13 cellular contexts compared by ENCODE assay signal in genomic region chr17:2343421-2343820, GRCh38. TPM values are rescaled to one million over a fixed set of nuclear protein-coding genes. Genes with fewer than 3 reads are reported as not detected.
DNase-seq lines count a peak whose midpoint lies in the region; ATAC-seq and TF ChIP-seq lines count a peak whose summit lies in the region.
"Had no signal": no experiment of that assay in that cellular context is flagged by ENCODE, and none has a peak within 500 bp of the region (broad histone marks: within the 10 kb centered on the region; RNA-seq: fewer than 3 reads in every experiment).

No MANE protein-coding gene starts in this region.

- TF ChIP-seq POLR2A in upper lobe of left lung (IDR thresholded peaks at IDR 0.05), result no peak

- no peak overlapping the region for H3K4me3 Mint-ChIP-seq in activated CD8-positive, alpha-beta T cell treated with anti-CD3 and anti-CD28 coated beads, Interleukin-2, amount 10 ng/mL, durations not matched to agents 7 days and 5 days
- no peak overlapping the region for H3K4me3 Mint-ChIP-seq in stimulated activated effector memory CD8-positive, alpha-beta T cell treated with anti-CD3 and anti-CD28 coated beads, Interleukin-12 subunit alpha, Interleukin-12 subunit beta, amount 100 ng/mL, for 72 hours

- no peak overlapping the region for H3K27ac ChIP-seq in upper lobe of left lung

- H3K36me3 ChIP-seq in upper lobe of left lung, result peaks cover 0 to 32% (median 4%) of the 10 kb centered on the region in 4 donors

- WGBS in upper lobe of left lung, 2 donors, result 62 to 73% methylated on average over 5 of the region's 5 CpGs

- POLR2A ChIA-PET in activated CD8-positive, alpha-beta T cell treated with anti-CD3 and anti-CD28 coated beads, Interleukin-2, amount 10 ng/mL, durations not matched to agents 7 days and 5 days (lab: Charles Lee), result no interaction called here

- no peak for TF ChIP-seq EP300 in upper lobe of left lung (IDR thresholded peaks at IDR 0.05)

- peaks cover 17% of the 10 kb centered on the region for H3K36me3 Mint-ChIP-seq in activated CD8-positive, alpha-beta T cell treated with anti-CD3 and anti-CD28 coated beads, Interleukin-2, amount 10 ng/mL, durations not matched to agents 7 days and 5 days (ENCODE audit: low read depth)
- H3K36me3 Mint-ChIP-seq in stimulated activated effector memory CD8-positive, alpha-beta T cell treated with anti-CD3 and anti-CD28 coated beads, Interleukin-12 subunit alpha, Interleukin-12 subunit beta, amount 100 ng/mL, for 72 hours, result peaks cover 15% of the 10 kb centered on the region

- peak; percentile 16 for DNase-seq in activated gamma-delta T cell treated with anti-CD3 and anti-CD28 coated beads, Interleukin-2, amount 50 U/mL, for 16 hours (ENCODE audit: low read depth)
- no peak for DNase-seq in activated gamma-delta T cell (lab: John Stamatoyannopoulos, UW)
- DNase-seq in activated CD8-positive, alpha-beta T cell treated with anti-CD3 and anti-CD28 coated beads, Interleukin-2, amount 10 ng/mL, durations not matched to agents 7 days and 5 days, result peak; percentile 52
- DNase-seq in epithelial cell of esophagus (ENCODE audit: low read depth), result peak; percentile 41
- no peak for DNase-seq in stimulated activated effector memory CD8-positive, alpha-beta T cell treated with anti-CD3 and anti-CD28 coated beads, Interleukin-12 subunit alpha, Interleukin-12 subunit beta, amount 100 ng/mL, for 72 hours (ENCODE audit: low spot score in 2 of 2)
- no peak for DNase-seq in NCI-H1048 (lab: John Stamatoyannopoulos, UW)
- no peak for DNase-seq in upper lobe of left lung
- DNase-seq: activated gamma-delta T cell treated with Interleukin-2 at 50 U/mL for 16 hours; central memory CD4-positive, alpha-beta T cell; NCI-H1105; NCI-H69 had no signal

- H3K27me3 Mint-ChIP-seq in activated CD8-positive, alpha-beta T cell treated with anti-CD3 and anti-CD28 coated beads, Interleukin-2, amount 10 ng/mL, durations not matched to agents 7 days and 5 days (ENCODE audit: low read depth), result no peaks in the 10 kb centered on the region

- no peaks in the 10 kb centered on the region for H3K27me3 ChIP-seq in upper lobe of left lung

- H3K4me1 Mint-ChIP-seq in activated CD8-positive, alpha-beta T cell treated with anti-CD3 and anti-CD28 coated beads, Interleukin-2, amount 10 ng/mL, durations not matched to agents 7 days and 5 days (ENCODE audit: low read depth), result peaks cover 26% of the 10 kb centered on the region
- H3K4me1 Mint-ChIP-seq in stimulated activated effector memory CD8-positive, alpha-beta T cell treated with anti-CD3 and anti-CD28 coated beads, Interleukin-12 subunit alpha, Interleukin-12 subunit beta, amount 100 ng/mL, for 72 hours, result peaks cover 3% of the 10 kb centered on the region

- no peaks in the 10 kb centered on the region for H3K9me3 Mint-ChIP-seq in activated CD8-positive, alpha-beta T cell treated with anti-CD3 and anti-CD28 coated beads, Interleukin-2, amount 10 ng/mL, durations not matched to agents 7 days and 5 days (ENCODE audit: insufficient read depth)
- no peaks in the 10 kb centered on the region for H3K9me3 Mint-ChIP-seq in stimulated activated effector memory CD8-positive, alpha-beta T cell treated with anti-CD3 and anti-CD28 coated beads, Interleukin-12 subunit alpha, Interleukin-12 subunit beta, amount 100 ng/mL, for 72 hours

- ATAC-seq in activated CD8-positive, alpha-beta T cell treated with anti-CD3 and anti-CD28 coated beads, Interleukin-2, amount 10 ng/mL, durations not matched to agents 7 days and 5 days, result peak; percentile 70
- peak; percentile 80 for ATAC-seq in stimulated activated effector memory CD8-positive, alpha-beta T cell treated with anti-CD3 and anti-CD28 coated beads, Interleukin-12 subunit alpha, Interleukin-12 subunit beta, amount 100 ng/mL, for 72 hours
- ATAC-seq in HG03097 (IDR thresholded peaks at IDR 0.05; ENCODE audit: low FRiP score, unreplicated experiment), result no peak
- ATAC-seq in upper lobe of left lung (ENCODE audit: low FRiP score in 2 of 2), result no peak
- ATAC-seq: left lobe of liver had no signal

- CTCF ChIA-PET in activated CD8-positive, alpha-beta T cell treated with anti-CD3 and anti-CD28 coated beads, Interleukin-2, amount 10 ng/mL, durations not matched to agents 7 days and 5 days (lab: Charles Lee), result no interaction called here

- H3K27ac Mint-ChIP-seq in activated CD8-positive, alpha-beta T cell treated with anti-CD3 and anti-CD28 coated beads, Interleukin-2, amount 10 ng/mL, durations not matched to agents 7 days and 5 days, result no peak overlapping the region
- peak overlapping the region; percentile 50 for H3K27ac Mint-ChIP-seq in stimulated activated effector memory CD8-positive, alpha-beta T cell treated with anti-CD3 and anti-CD28 coated beads, Interleukin-12 subunit alpha, Interleukin-12 subunit beta, amount 100 ng/mL, for 72 hours

- no peaks in the 10 kb centered on the region for H3K9me3 ChIP-seq in upper lobe of left lung

- TF ChIP-seq CTCF in epithelial cell of esophagus (IDR thresholded peaks at IDR 0.05; ENCODE audit: insufficient read depth, low read depth, low read length, missing control alignments) (no peak), upper lobe of left lung (IDR thresholded peaks at IDR 0.05) (no peak)

- H3K4me3 ChIP-seq in epithelial cell of esophagus (ENCODE audit: low read length) (no peak overlapping the region), upper lobe of left lung (no peak overlapping the region)

- H3K4me1 ChIP-seq in upper lobe of left lung, result peaks cover 0 to 25% (median 3%) of the 10 kb centered on the region in 4 donors

RNA-seq across cellular contexts. Expression of gene SGSM2, which starts 6.1 kb away (rescaled TPM):
- 10 to 100 TPM; 65.9 to 67.8 TPM for total RNA-seq in activated CD8-positive, alpha-beta T cell treated with anti-CD3 and anti-CD28 coated beads, Interleukin-2, amount 10 ng/mL, durations not matched to agents 7 days and 5 days
- total RNA-seq in upper lobe of left lung, result 100 to 1,000 TPM in 2 of 6 donors, 10 to 100 TPM in 4; 53.1 to 313 (median 60.1) TPM

RNA-seq across cellular contexts. Expression of gene TSR1, which starts 7.2 kb away (rescaled TPM):
- 10 to 100 TPM; 36.0 to 36.6 TPM for total RNA-seq in activated CD8-positive, alpha-beta T cell treated with anti-CD3 and anti-CD28 coated beads, Interleukin-2, amount 10 ng/mL, durations not matched to agents 7 days and 5 days
- 10 to 100 TPM; 15.8 to 52.4 (median 23.6) TPM for total RNA-seq in upper lobe of left lung

RNA-seq across cellular contexts. Expression of gene SRR, which starts 39.7 kb away (rescaled TPM):
- 10 to 100 TPM; 18.7 to 23.1 TPM for total RNA-seq in activated CD8-positive, alpha-beta T cell treated with anti-CD3 and anti-CD28 coated beads, Interleukin-2, amount 10 ng/mL, durations not matched to agents 7 days and 5 days
- total RNA-seq in upper lobe of left lung, result 10 to 100 TPM in 2 of 6 donors, 1 to 10 TPM in 4; 5.9 to 13.0 (median 8.5) TPM

RNA-seq across cellular contexts. Expression of gene SMG6, which starts 39.8 kb away (rescaled TPM):
- 10 to 100 TPM; 49.8 to 55.9 TPM for total RNA-seq in activated CD8-positive, alpha-beta T cell treated with anti-CD3 and anti-CD28 coated beads, Interleukin-2, amount 10 ng/mL, durations not matched to agents 7 days and 5 days
- 100 to 1,000 TPM in 1 of 6 donors, 10 to 100 TPM in 5; 29.9 to 126 (median 30.5) TPM for total RNA-seq in upper lobe of left lung

RNA-seq across cellular contexts. Expression of gene MNT, which starts 57.4 kb away (rescaled TPM):
- 10 to 100 TPM; 24.1 to 24.2 TPM for total RNA-seq in activated CD8-positive, alpha-beta T cell treated with anti-CD3 and anti-CD28 coated beads, Interleukin-2, amount 10 ng/mL, durations not matched to agents 7 days and 5 days
- total RNA-seq in upper lobe of left lung, result 10 to 100 TPM; 14.9 to 68.1 (median 38.6) TPM

Comparison
In these comparisons a context has a peak if more than half of its experiments do, and no peak if none do; other contexts are left out.
1. DNase-seq: peak in activated gamma-delta T cell treated with anti-CD3 and anti-CD28 coated beads, Interleukin-2, amount 50 U/mL, for 16 hours (single experiment), activated CD8-positive, alpha-beta T cell treated with anti-CD3 and anti-CD28 coated beads, Interleukin-2, amount 10 ng/mL, durations not matched to agents 7 days and 5 days (single experiment) and epithelial cell of esophagus (single experiment); none in activated gamma-delta T cell (single experiment), stimulated activated effector memory CD8-positive, alpha-beta T cell treated with anti-CD3 and anti-CD28 coated beads, Interleukin-12 subunit alpha, Interleukin-12 subunit beta, amount 100 ng/mL, for 72 hours (0 of 2), NCI-H1048 (single experiment) and upper lobe of left lung (0 of 2).
2. ATAC-seq: peak in activated CD8-positive, alpha-beta T cell treated with anti-CD3 and anti-CD28 coated beads, Interleukin-2, amount 10 ng/mL, durations not matched to agents 7 days and 5 days (single experiment) and stimulated activated effector memory CD8-positive, alpha-beta T cell treated with anti-CD3 and anti-CD28 coated beads, Interleukin-12 subunit alpha, Interleukin-12 subunit beta, amount 100 ng/mL, for 72 hours (single experiment); none in HG03097 (single experiment) and upper lobe of left lung (0 of 2).